Comparison of ENCODE assay signal across 1 cellular context in the genomic region with DNA sequence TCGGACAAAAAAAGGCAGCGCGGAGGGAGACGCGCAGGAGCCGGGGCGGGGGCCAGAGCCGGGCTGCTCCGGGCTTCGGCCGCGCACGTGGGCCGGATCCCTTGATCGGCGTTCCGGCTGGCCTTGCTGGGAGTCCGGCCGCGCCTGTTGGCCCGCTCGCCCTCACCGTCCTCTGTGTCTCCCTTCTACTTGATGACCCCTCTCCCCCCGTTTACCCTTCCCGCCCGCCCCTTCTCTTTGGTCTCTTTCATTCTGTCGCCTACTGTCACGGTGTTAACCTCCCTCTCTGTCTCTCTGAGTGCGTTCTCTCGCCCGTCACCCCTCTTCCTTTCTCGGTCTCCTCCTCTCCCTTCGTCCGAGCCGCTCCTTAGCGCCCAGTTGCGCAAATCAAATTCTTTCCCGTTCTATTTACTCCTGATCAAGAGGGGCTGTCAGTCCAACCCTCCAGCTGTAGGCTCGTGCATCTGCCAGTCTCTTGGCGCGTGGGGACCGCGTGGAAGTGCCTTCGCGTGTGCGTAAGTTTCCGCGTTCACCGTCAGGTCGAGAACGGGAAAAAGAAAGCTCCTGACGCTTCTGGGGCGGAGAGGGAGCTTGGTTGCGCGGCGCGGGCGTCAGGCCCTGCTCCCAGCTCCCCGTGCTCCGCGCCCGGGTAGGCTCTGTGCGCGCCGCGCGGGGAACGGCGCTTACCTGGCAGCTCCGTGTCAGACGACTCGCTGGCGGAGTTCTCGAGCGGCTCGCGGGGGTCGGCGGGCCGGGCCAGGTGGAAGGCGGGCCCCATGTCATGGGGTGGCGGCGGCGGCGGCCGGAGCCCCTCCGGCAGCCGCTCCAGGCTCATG.
TF ChIP-seq lines count a peak whose summit lies in the region.

No MANE protein-coding gene starts in this region.

TF ChIP-seq in endothelial cell of umbilical vein, 7 proteins besides CTCF, POLR2A, EP300 and RAD21 (continued from another document):
- TF ChIP-seq POLR2AphosphoS5 (IDR thresholded peaks at IDR 0.05; ENCODE audit: insufficient read depth, low read depth, low read length) (no peak), EZH2 (IDR thresholded peaks at IDR 0.05; ENCODE audit: borderline replicate concordance, low read depth, low read length, severe bottlenecking) (peak; percentile 99)
